8 cellular contexts compared by ENCODE assay signal in the genomic region with DNA sequence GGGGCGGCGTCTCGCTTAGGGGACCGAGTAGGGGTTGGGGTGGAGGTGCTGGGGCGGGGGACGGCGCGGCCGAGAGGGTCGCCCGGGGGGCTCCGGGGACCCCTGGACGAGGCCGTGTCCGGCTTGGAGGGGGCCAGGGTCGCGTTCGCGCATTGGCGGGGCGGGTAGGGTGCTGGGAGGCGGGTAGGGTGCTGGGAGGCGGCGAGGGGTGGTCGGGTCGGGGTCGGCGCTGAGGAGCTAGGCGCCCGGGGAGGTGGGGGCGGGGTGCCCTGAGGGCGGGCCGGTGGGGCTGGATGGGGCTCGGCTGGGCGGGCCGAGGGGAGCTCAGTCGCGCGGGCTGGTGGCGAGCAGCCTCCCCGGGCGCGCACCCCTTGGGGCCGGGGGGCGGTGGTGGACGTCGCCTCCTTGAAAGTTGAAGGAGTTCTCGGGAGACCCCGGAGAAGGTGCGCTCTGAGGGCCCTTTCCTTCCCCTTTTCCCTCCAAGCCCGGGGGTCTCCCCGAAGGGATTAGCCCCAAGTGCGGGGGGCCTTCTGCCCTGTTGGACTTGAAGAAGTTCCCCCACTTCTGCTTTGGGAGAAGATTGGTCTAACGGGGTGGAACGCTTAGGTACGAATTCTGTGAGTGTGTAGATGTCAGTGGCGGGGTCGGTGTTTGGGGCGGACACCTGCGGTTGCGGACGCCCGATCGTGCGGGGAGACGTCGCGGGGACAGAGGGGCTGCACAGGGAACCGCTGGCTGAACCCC. TPM values are rescaled to one million over a fixed set of nuclear protein-coding genes. Genes with fewer than 3 reads are reported as not detected.
DNase-seq lines count a peak whose midpoint lies in the region; ATAC-seq, FAIRE-seq and TF ChIP-seq lines count a peak whose summit lies in the region.

No MANE protein-coding gene starts in this region.

- H3K4me3 Mint-ChIP-seq in activated CD4-positive, alpha-beta T cell treated with anti-CD3 and anti-CD28 coated beads for 36 hours = peak overlapping the region; percentile 98

- H4K20me1 ChIP-seq in OCI-LY7 (ENCODE audit: insufficient read depth, low read length) (peaks cover 32% of the 10 kb centered on the region), K562 (replicated peaks; ENCODE audit: control insufficient read depth, insufficient read depth, low read length) (0 out of 2 replicates have a peak, but pooled peaks cover 16% of the 10 kb centered on the region)

- H3K27ac ChIP-seq in OCI-LY7 (ENCODE audit: low read depth, low read length, poor library complexity, severe bottlenecking) (peak overlapping the region; percentile 70), K562 (ENCODE audit: extremely low read depth, low read depth, low read length) (peak overlapping the region; percentile 91), iPS-20b (ENCODE audit: low read length) (peak overlapping the region; percentile 44), small intestine (ENCODE audit: low read depth in 1 of 2, low read length in 1 of 2) (peak overlapping the region; percentile 88 to 97)

- no peak for TF ChIP-seq CTCF in OCI-LY7 (conservative IDR thresholded peaks at IDR 0.05; ENCODE audit: low read length)
- no peak for TF ChIP-seq CTCF in K562 (IDR thresholded peaks at IDR 0.05 in 2 of 3, conservative IDR thresholded peaks at IDR 0.05 in 1 of 3; ENCODE audit: insufficient read depth in 2 of 3, low read depth in 1 of 3, low read length in 3 of 3)

- H3K79me2 ChIP-seq in OCI-LY7 (ENCODE audit: insufficient read depth, low read depth, low read length) (peaks cover 49% of the 10 kb centered on the region), K562 (ENCODE audit: control insufficient read depth, insufficient read depth, low read length) (peaks cover 41% of the 10 kb centered on the region)

- H3K27me3 ChIP-seq in K562 (ENCODE audit: control insufficient read depth in 2 of 2, insufficient read depth in 2 of 2, low read length in 2 of 2) (peaks cover 4 to 8% of the 10 kb centered on the region in 2 experiments; a peak in 4 of 5 replicates), iPS-20b (ENCODE audit: insufficient read depth, low read length) (no peaks in the 10 kb centered on the region; the same call in 1 of the 2 replicates), small intestine (ENCODE audit: control insufficient read depth in 2 of 2, insufficient read depth in 2 of 2, low read length in 2 of 2) (no peaks in the 10 kb centered on the region)

- in situ Hi-C loops in K562 (cut with MboI) = no loop called here

- POLR2A ChIA-PET in activated CD4-positive, alpha-beta T cell treated with anti-CD3 and anti-CD28 coated beads for 36 hours (lab: Charles Lee) = interaction anchor here (0.6 to 1.4 kb wide), 4 partner anchors 48 to 151 kb away, joined by 3 to 8 read pairs (median 4); no protein-coding TSS in a partner anchor
- POLR2A ChIA-PET in OCI-LY7 (lab: Charles Lee) (interaction anchor here (0.6 to 2.5 kb wide), 13 partner anchors 9 to 167 kb away, joined by 3 to 14 read pairs (median 4); a partner anchor contains a TSS), K562 (lab: Yijun Ruan, JAX) (interaction anchor here (0.6 to 2.9 kb wide), 8 partner anchors 10 to 166 kb away, joined by 3 to 9 read pairs (median 4); no protein-coding TSS in a partner anchor)

- 6% methylated on average over 19 of the region's 69 CpGs for WGBS in K562 (ENCODE audit: insufficient coverage, low coverage, missing lambda C conversion rate)
- 0 to 1% (median 1%) methylated on average over 42 to 69 of the region's 69 CpGs for WGBS in small intestine, 3 donors

- peak overlapping the region; percentile 90; the same call in 1 of the 2 replicates for H2AFZ ChIP-seq in OCI-LY7 (ENCODE audit: low read length)
- H2AFZ ChIP-seq in K562 (ENCODE audit: low read depth, low read length) = peak overlapping the region; percentile 100

- no peak; a peak in 1 of 4 replicates for TF ChIP-seq RAD21 in K562 (CRISPR knock-in tag; conservative IDR thresholded peaks at IDR 0.05 in 1 of 2, IDR thresholded peaks at IDR 0.05 in 1 of 2)

- H3K36me3 ChIP-seq in OCI-LY7 (ENCODE audit: insufficient read depth, low read length) = no peaks in the 10 kb centered on the region
- no peaks in the 10 kb centered on the region for H3K36me3 ChIP-seq in K562 (ENCODE audit: control insufficient read depth, insufficient read depth, low read length)
- H3K36me3 ChIP-seq in iPS-20b (ENCODE audit: insufficient read depth, low read depth, low read length) = no peaks in the 10 kb centered on the region
- no peaks in the 10 kb centered on the region for H3K36me3 ChIP-seq in small intestine (ENCODE audit: control insufficient read depth in 2 of 2, insufficient read depth in 2 of 2, low read length in 2 of 2)

- peak; percentile 13 for ATAC-seq in activated CD4-positive, alpha-beta T cell treated with anti-CD3 and anti-CD28 coated beads for 36 hours
- ATAC-seq in K562 = peak; percentile 60

- BruUV-seq in OCI-LY7 (replicated peaks; lab: Mats Ljungman, UMichigan) (no TSS peak), K562 (replicated peaks; lab: Mats Ljungman, UMichigan) (no TSS peak)

- TF ChIP-seq POLR2A in K562 (conservative IDR thresholded peaks at IDR 0.05) = no peak

- peak overlapping the region; percentile 73 for H3K4me2 ChIP-seq in OCI-LY7 (ENCODE audit: low read length)
- peak overlapping the region; percentile 98 for H3K4me2 ChIP-seq in K562 (ENCODE audit: insufficient read depth, low read length)

- no peak for FAIRE-seq in K562 (lab: Jason Lieb, UNC)
- no peak for FAIRE-seq in small intestine (lab: Jason Lieb, UNC)

- H3K9ac ChIP-seq in K562 (ENCODE audit: insufficient read depth in 1 of 2, low read depth in 2 of 2, low read length in 2 of 2) (peak overlapping the region; percentile 91 to 93), iPS-20b (ENCODE audit: low read depth, low read length) (peak overlapping the region; percentile 76; the same call in 1 of the 2 replicates)

- no peaks in the 10 kb centered on the region for H3K9me2 ChIP-seq in OCI-LY7 (ENCODE audit: insufficient read depth, low read length)

- no peaks in the 10 kb centered on the region for H3K9me1 ChIP-seq in K562 (ENCODE audit: control insufficient read depth, insufficient read depth, low read length)

- CTCF ChIA-PET in activated CD4-positive, alpha-beta T cell treated with anti-CD3 and anti-CD28 coated beads for 36 hours (lab: Charles Lee) = interaction anchor here (0.6 to 3.0 kb wide), 8 partner anchors 9 to 461 kb away, joined by 3 to 17 read pairs (median 3); a partner anchor contains a TSS
- CTCF ChIA-PET in OCI-LY7 (lab: Charles Lee; ENCODE audit: unreplicated experiment) = no interaction called here
- CTCF ChIA-PET in K562 (lab: Yijun Ruan, JAX; ENCODE audit: low intra/inter-chr PET ratio) = no interaction called here

- peak overlapping the region; percentile 87 for H3K4me3 ChIP-seq in OCI-LY7 (ENCODE audit: low read depth, low read length, poor library complexity, severe bottlenecking)
- peak overlapping the region; percentile 84 for H3K4me3 ChIP-seq in K562
- peak overlapping the region; percentile 76 for H3K4me3 ChIP-seq in iPS-20b (ENCODE audit: low read length)
- peak overlapping the region; percentile 82 to 85 for H3K4me3 ChIP-seq in small intestine (ENCODE audit: low read depth in 1 of 2, low read length in 2 of 2)

- intact Hi-C loops in activated CD4-positive, alpha-beta T cell treated with anti-CD3 and anti-CD28 coated beads for 36 hours (cut with DNase I, micrococcal nuclease) = loop anchor here (2.0 to 10.0 kb wide), 10 partner anchors 51 to 778 kb away; a partner anchor contains a TSS
- intact Hi-C loops in OCI-LY7 (cut with micrococcal nuclease; ENCODE audit: unreplicated experiment) = loop anchor here (5.0 kb wide), 1 partner anchor 314 kb away; a partner anchor contains a TSS
- intact Hi-C loops in K562 (cut with micrococcal nuclease) = loop anchor here (5.0 kb wide), 2 partner anchors 46 to 136 kb away; no protein-coding TSS in a partner anchor

- H3K9me3 ChIP-seq in OCI-LY7 (ENCODE audit: low read length) (no peaks in the 10 kb centered on the region), K562 (replicated peaks; ENCODE audit: control insufficient read depth, insufficient read depth, low read depth, low read length) (no peaks in the 10 kb centered on the region), iPS-20b (ENCODE audit: insufficient read depth, low read depth, low read length) (no peaks in the 10 kb centered on the region), small intestine (ENCODE audit: control insufficient read depth, low read depth) (no peaks in the 10 kb centered on the region)

- peaks cover 27% of the 10 kb centered on the region for H3K4me1 Mint-ChIP-seq in activated CD4-positive, alpha-beta T cell treated with anti-CD3 and anti-CD28 coated beads for 36 hours

- DNase-seq in activated CD4-positive, alpha-beta T cell treated with anti-CD3 and anti-CD28 coated beads for 36 hours = peak; percentile 48
- DNase-seq in activated CD4-positive, alpha-beta T cell treated with anti-CD3 and anti-CD28 coated beads, Interleukin-2, amount 50 U/mL, for 4 hours = no peak
- DNase-seq in OCI-LY7 (ENCODE audit: low spot score) (peak; percentile 66), K562 (ENCODE audit: extremely low read depth in 1 of 4, low spot score in 3 of 4) (peak; percentile 42 to 63 (median 56)), small intestine (no peak), NCI-H2196 (lab: John Stamatoyannopoulos, UW; ENCODE audit: unreplicated experiment) (no peak), LoVo (ENCODE audit: low spot score) (no peak)

- no peaks in the 10 kb centered on the region for H3K27me3 Mint-ChIP-seq in activated CD4-positive, alpha-beta T cell treated with anti-CD3 and anti-CD28 coated beads for 36 hours

- H3K9me3 Mint-ChIP-seq in activated CD4-positive, alpha-beta T cell treated with anti-CD3 and anti-CD28 coated beads for 36 hours (ENCODE audit: low read depth) = no peaks in the 10 kb centered on the region

- no peaks in the 10 kb centered on the region for H3K36me3 Mint-ChIP-seq in activated CD4-positive, alpha-beta T cell treated with anti-CD3 and anti-CD28 coated beads for 36 hours (ENCODE audit: low read depth)

- no peak for TF ChIP-seq EP300 in K562 (IDR thresholded peaks at IDR 0.05; ENCODE audit: low read length)

- H3K4me1 ChIP-seq in OCI-LY7 (ENCODE audit: insufficient read depth, low read length, poor library complexity, severe bottlenecking) (peaks cover 29% of the 10 kb centered on the region), K562 (replicated peaks in 1 of 2; ENCODE audit: control insufficient read depth in 2 of 2, insufficient read depth in 2 of 2, low read length in 2 of 2) (peaks cover 16 to 23% of the 10 kb centered on the region in 2 experiments; a peak in 4 of 5 replicates), iPS-20b (ENCODE audit: insufficient read depth, low read length) (peaks cover 36% of the 10 kb centered on the region), small intestine (ENCODE audit: control insufficient read depth in 2 of 2, insufficient read depth in 1 of 2, low read depth in 1 of 2, low read length in 1 of 2) (no peaks in the 10 kb centered on the region)

- H3K27ac Mint-ChIP-seq in activated CD4-positive, alpha-beta T cell treated with anti-CD3 and anti-CD28 coated beads for 36 hours = peak overlapping the region; percentile 93

RNA-seq across cellular contexts. Expression of a gene that starts 0.5 kb away (rescaled TPM):
- 10 to 100 TPM; 16.5 to 20.9 TPM for total RNA-seq in activated CD4-positive, alpha-beta T cell treated with anti-CD3 and anti-CD28 coated beads for 36 hours
- 27.3 and 28.0 TPM in 2 replicates for total RNA-seq in OCI-LY7 (2014; rRNA removed; shearing (Covaris generic))
- total RNA-seq in OCI-LY7 (2022) (33.5 and 38.2 TPM in 2 replicates), K562 (2014; rRNA removed) (7.7 and 7.8 TPM in 2 replicates), K562 (2014; rRNA removed; fragmentation: Illumina TruSeq; extraction: Trizol) (10.6 and 10.7 TPM in 2 replicates), K562 (2015; rRNA removed; fragmentation: Illumina TruSeq; extraction: Trizol) (7.6 and 8.3 TPM in 2 replicates), K562 (2021) (9.6 and 10.9 TPM in 2 replicates)
- total RNA-seq in K562 (2011; cell fraction: chromatin; rRNA removed; ENCODE audit: low replicate concordance) = 8.8 and 37.5 TPM in 2 replicates
- 4.5 and 5.9 TPM in 2 replicates for total RNA-seq in K562 (2011; cell fraction: nucleolus; rRNA removed)
- 6.2 and 9.9 TPM in 2 replicates for total RNA-seq in K562 (2011; cell fraction: nucleoplasm; rRNA removed)
- polyA plus RNA-seq in K562 (2011; rRNA removed) (8.8 and 9.7 TPM in 2 replicates), K562 (2014; fragmentation: Illumina TruSeq; extraction: Trizol) (8.7 and 9.1 TPM in 2 replicates), K562 (2014; fragmentation: Nextera tagmentation; extraction: Ambion mirVana) (1 to 10 TPM; 1.6 to 2.1 TPM), K562 (2014; rRNA removed) (7.6 and 18.7 TPM in 2 replicates), small intestine (10 to 100 TPM; 11.2 to 12.7 (median 12.6) TPM)
- 5.3 and 5.4 TPM in 2 replicates for polyA plus RNA-seq in K562 (2011; cell fraction: cytosol; rRNA removed)
- 14.6 and 15.6 TPM in 2 replicates for polyA plus RNA-seq in K562 (2011; cell fraction: nucleus; rRNA removed)
- 5.6 and 7.3 TPM in 2 replicates for polyA plus RNA-seq in K562 (2012)
- 8.9 and 9.9 TPM in 2 replicates for polyA minus RNA-seq in K562 (2011; rRNA and poly(A)+ RNA removed)
- 5.5 and 6.5 TPM in 2 replicates for polyA minus RNA-seq in K562 (2011; cell fraction: cytosol; rRNA and poly(A)+ RNA removed)
- 11.2 and 14.4 TPM in 2 replicates for polyA minus RNA-seq in K562 (2011; cell fraction: nucleus; rRNA and poly(A)+ RNA removed)

Comparison
In these comparisons a context has a peak if more than half of its experiments do, and no peak if none do; other contexts are left out.
1. DNase-seq: peak in activated CD4-positive, alpha-beta T cell treated with anti-CD3 and anti-CD28 coated beads for 36 hours (single experiment), OCI-LY7 (single experiment) and K562 (4 of 4); none in activated CD4-positive, alpha-beta T cell treated with anti-CD3 and anti-CD28 coated beads, Interleukin-2, amount 50 U/mL, for 4 hours (0 of 2), small intestine (single experiment), NCI-H2196 (single experiment) and LoVo (single experiment).
2. Peak in every context shown above with its lines, with median percentiles within 50 percentile points of each other: H3K27ac ChIP-seq and H3K4me3 ChIP-seq.